Comparison of ENCODE assay signal across 19 cellular contexts in genomic region chr3:4228295-4228694, GRCh38.
DNase-seq lines count a peak whose midpoint lies in the region; ATAC-seq, FAIRE-seq and TF ChIP-seq lines count a peak whose summit lies in the region.
"Had no signal": no experiment of that assay in that cellular context is flagged by ENCODE, and none has a peak within 500 bp of the region (broad histone marks: within the 10 kb centered on the region; RNA-seq: fewer than 3 reads in every experiment).

No MANE protein-coding gene starts in this region.

- FAIRE-seq in GM12892 (lab: Jason Lieb, UNC): no peak
- FAIRE-seq: HepG2 had no signal

- peak; percentile 70 for ATAC-seq in GM19043 (IDR thresholded peaks at IDR 0.05; ENCODE audit: low read depth, unreplicated experiment)
- ATAC-seq in stimulated activated memory B cell treated with anti-CD40 and anti-IgM and Interleukin-4, amounts not matched to agents 10 μg/mL and 1 μg/mL and 100 μg/mL, for 72 hours: peak; percentile 80
- ATAC-seq in HG03521 (IDR thresholded peaks at IDR 0.05; ENCODE audit: unreplicated experiment): no peak
- ATAC-seq: HepG2, T-helper 17 cell had no signal

- no peak for TF ChIP-seq POLR2A in GM12892 (IDR thresholded peaks at IDR 0.05; ENCODE audit: low read depth, low read length)

- no peaks in the 10 kb centered on the region for H3K9me3 Mint-ChIP-seq in stimulated activated memory B cell treated with anti-CD40 and anti-IgM and Interleukin-4, amounts not matched to agents 10 μg/mL and 1 μg/mL and 100 μg/mL, for 72 hours

- no peak overlapping the region for H3K4me3 Mint-ChIP-seq in stimulated activated memory B cell treated with anti-CD40 and anti-IgM and Interleukin-4, amounts not matched to agents 10 μg/mL and 1 μg/mL and 100 μg/mL, for 72 hours
- H3K4me3 Mint-ChIP-seq: CD4-positive, CD25-positive, alpha-beta regulatory T cell; T-helper 17 cell had no signal

- H3K27ac Mint-ChIP-seq in stimulated activated memory B cell treated with anti-CD40 and anti-IgM and Interleukin-4, amounts not matched to agents 10 μg/mL and 1 μg/mL and 100 μg/mL, for 72 hours: no peak overlapping the region
- H3K27ac Mint-ChIP-seq: T-helper 17 cell had no signal

- H3K36me3 Mint-ChIP-seq in stimulated activated memory B cell treated with anti-CD40 and anti-IgM and Interleukin-4, amounts not matched to agents 10 μg/mL and 1 μg/mL and 100 μg/mL, for 72 hours: no peaks in the 10 kb centered on the region
- H3K36me3 Mint-ChIP-seq: CD4-positive, CD25-positive, alpha-beta regulatory T cell had no signal

- peaks cover 7% of the 10 kb centered on the region for H3K4me1 Mint-ChIP-seq in stimulated activated memory B cell treated with anti-CD40 and anti-IgM and Interleukin-4, amounts not matched to agents 10 μg/mL and 1 μg/mL and 100 μg/mL, for 72 hours
- H3K4me1 Mint-ChIP-seq: T-helper 17 cell had no signal

- H3K27me3 Mint-ChIP-seq in stimulated activated memory B cell treated with anti-CD40 and anti-IgM and Interleukin-4, amounts not matched to agents 10 μg/mL and 1 μg/mL and 100 μg/mL, for 72 hours: no peaks in the 10 kb centered on the region
- H3K27me3 Mint-ChIP-seq: CD4-positive, CD25-positive, alpha-beta regulatory T cell; T-helper 17 cell had no signal

- DNase-seq in NCI-H1694 treated with DMSO at 0.1 percent for 48 hours (lab: John Stamatoyannopoulos, UW) (peak; percentile 58), NCI-H526 treated with DMSO at 0.1 percent for 48 hours (lab: John Stamatoyannopoulos, UW) (peak; percentile 53), GM12892 (ENCODE audit: insufficient read length) (no peak)
- no peak for DNase-seq in effector CD4-positive, alpha-beta T cell
- DNase-seq: AML-193; Caco-2; CD4-positive, CD25-positive, alpha-beta regulatory T cell; DMS79; GOT3; KG1; NCI-H1436 treated with DMSO at 0.1 percent for 48 hours; NCI-H510A treated with DMSO at 0.1 percent for 48 hours; OCI-M1; SHP77 treated with DMSO at 0.1 percent for 48 hours; T-helper 17 cell had no signal

Comparison
In these comparisons a context has a peak if more than half of its experiments do, and no peak if none do; other contexts are left out.
1. DNase-seq: peak in NCI-H1694 treated with DMSO at 0.1 percent for 48 hours (single experiment) and NCI-H526 treated with DMSO at 0.1 percent for 48 hours (single experiment); none in GM12892 (single experiment) and effector CD4-positive, alpha-beta T cell (single experiment).